In the genomic region with DNA sequence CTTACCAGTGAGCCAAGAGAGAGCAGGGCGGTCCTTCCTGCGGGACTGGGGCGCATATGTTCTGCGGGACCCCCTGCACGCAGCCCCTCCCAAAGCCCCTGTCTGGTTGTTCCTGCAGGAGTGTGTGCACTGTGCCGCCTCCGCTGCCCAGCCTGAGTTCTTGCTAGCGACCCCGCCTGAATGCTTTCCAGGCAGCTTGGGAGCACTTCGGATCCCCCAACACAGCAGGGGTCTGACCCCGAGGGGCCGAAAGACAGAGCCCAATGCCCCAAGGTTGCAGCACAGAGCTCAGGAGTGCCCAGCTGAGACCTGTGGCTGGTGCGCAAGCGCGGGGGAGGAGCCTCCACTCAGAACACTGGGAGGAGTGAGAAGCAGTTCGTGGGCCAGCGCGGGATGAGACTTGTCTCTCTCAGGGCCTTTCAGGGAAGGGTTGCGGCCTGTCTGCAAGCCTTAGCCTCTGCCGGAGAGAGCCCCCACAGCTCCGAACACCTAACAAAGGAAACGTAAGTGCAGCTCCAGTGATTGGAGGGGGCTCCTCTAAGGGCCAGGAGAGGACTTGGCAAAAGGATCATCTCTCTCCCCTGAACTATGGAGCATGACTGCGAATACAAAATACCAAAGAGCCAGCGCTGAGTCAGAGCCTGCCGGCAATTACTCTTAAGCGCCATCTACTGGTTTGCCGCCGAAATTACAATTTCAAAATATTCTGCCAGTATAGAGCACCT, we compare ENCODE assay signal across 8 cellular contexts. TPM values are rescaled to one million over a fixed set of nuclear protein-coding genes. Genes with fewer than 3 reads are reported as not detected.
DNase-seq lines count a peak whose midpoint lies in the region; ATAC-seq and TF ChIP-seq lines count a peak whose summit lies in the region.

No MANE protein-coding gene starts in this region.

- WGBS in trophoblast cell (ENCODE audit: extremely low coverage, insufficient coverage, insufficient read length) = no CpG with 5 or more reads among the region's 28 CpGs

- DNase-seq in GM12864 (ENCODE audit: low read depth) (peak; percentile 74), NCI-H1092 treated with DMSO at 0.1 percent for 48 hours (lab: John Stamatoyannopoulos, UW) (peak; percentile 95), SKM-1 (lab: John Stamatoyannopoulos, UW; ENCODE audit: unreplicated experiment) (peak; percentile 28), cardiac septum (ENCODE audit: low spot score) (peak; percentile 96), trophoblast cell (peak; percentile 86 to 91), type B pancreatic cell (ENCODE audit: extremely low spot score, unreplicated experiment) (peak; percentile 87)
- peak; percentile 71 for DNase-seq in activated naive CD8-positive, alpha-beta T cell treated with anti-CD3 and anti-CD28 coated beads, Interleukin-2, amount 50 U/mL, for 16 hours (ENCODE audit: low read depth, low spot score)

- peaks cover 6 to 7% of the 10 kb centered on the region in 2 experiments for H3K4me1 ChIP-seq in trophoblast cell (ENCODE audit: control insufficient read depth in 1 of 2, insufficient read depth in 2 of 2, low read length in 2 of 2)

- intact Hi-C loops in cardiac septum (cut with DNase I) = loop anchor here (2.0 to 10.0 kb wide), 3 partner anchors 51 to 215 kb away; partner anchors contain the start of genes GTF2A1 and TSHR

- ATAC-seq in HG02623 (IDR thresholded peaks at IDR 0.05; ENCODE audit: unreplicated experiment) = peak; percentile 94

- H2BK120ac ChIP-seq in trophoblast cell (ENCODE audit: insufficient read depth, low read length, poor library complexity) = peak overlapping the region; percentile 87

- no peaks in the 10 kb centered on the region for H3K27me3 ChIP-seq in trophoblast cell (ENCODE audit: insufficient read depth, low read length)

- no peaks in the 10 kb centered on the region for H3K36me3 Mint-ChIP-seq in type B pancreatic cell

- no peak overlapping the region for H2AK5ac ChIP-seq in trophoblast cell (ENCODE audit: low read length)

- H3K4me1 Mint-ChIP-seq in type B pancreatic cell (ENCODE audit: unreplicated experiment) = peaks cover 11% of the 10 kb centered on the region

- peak overlapping the region; percentile 82 for H4K12ac ChIP-seq in trophoblast cell (ENCODE audit: low read depth, low read length)

- TF ChIP-seq CTCF in GM12864 (IDR thresholded peaks at IDR 0.05; ENCODE audit: low read depth, low read length, missing control alignments) (peak; percentile 85), type B pancreatic cell (conservative IDR thresholded peaks at IDR 0.05) (peak; percentile 93)

- H3K36me3 ChIP-seq in trophoblast cell (ENCODE audit: control insufficient read depth in 1 of 2, insufficient read depth in 2 of 2, low read length in 2 of 2) = no peaks in the 10 kb centered on the region

- H3K9me3 Mint-ChIP-seq in type B pancreatic cell = no peaks in the 10 kb centered on the region

- peak overlapping the region; percentile 85 for H3K4me3 ChIP-seq in GM12864 (ENCODE audit: low read depth, low read length)
- H3K4me3 ChIP-seq in trophoblast cell (ENCODE audit: low read depth, low read length) = peak overlapping the region; percentile 73

- peak overlapping the region; percentile 95 for H3K27ac Mint-ChIP-seq in type B pancreatic cell

- H3K27ac ChIP-seq in trophoblast cell (ENCODE audit: low read depth, low read length) = peak overlapping the region; percentile 94

- H4K8ac ChIP-seq in trophoblast cell (ENCODE audit: low read depth, low read length) = peak overlapping the region; percentile 96

- H3K4me2 ChIP-seq in trophoblast cell (ENCODE audit: low read length) = peak overlapping the region; percentile 67

- H2BK5ac ChIP-seq in trophoblast cell (ENCODE audit: low read depth, low read length, poor library complexity) = peak overlapping the region; percentile 97

- H3K18ac ChIP-seq in trophoblast cell (ENCODE audit: low read length) = peak overlapping the region; percentile 93

- H3K9ac ChIP-seq in trophoblast cell (ENCODE audit: low read length) = peak overlapping the region; percentile 97

- peaks cover 6% of the 10 kb centered on the region for H3K79me1 ChIP-seq in trophoblast cell (ENCODE audit: low read length)

- no peaks in the 10 kb centered on the region for H3K9me3 ChIP-seq in trophoblast cell (ENCODE audit: insufficient read depth, low read depth, low read length)

- peaks cover 4% of the 10 kb centered on the region for H3K79me2 ChIP-seq in trophoblast cell (ENCODE audit: control insufficient read depth, insufficient read depth, low read length, poor library complexity)

- peak overlapping the region; percentile 83 for H2AFZ ChIP-seq in trophoblast cell (ENCODE audit: insufficient read depth, low read length, poor library complexity)

- H2BK12ac ChIP-seq in trophoblast cell (ENCODE audit: low read length) = peak overlapping the region; percentile 51

- no peak overlapping the region for H3K23ac ChIP-seq in trophoblast cell (ENCODE audit: low read length)

- peak overlapping the region; percentile 95 for H3K4me3 Mint-ChIP-seq in type B pancreatic cell

- H3K4ac ChIP-seq in trophoblast cell (ENCODE audit: low read depth, low read length) = peak overlapping the region; percentile 72

- H4K91ac ChIP-seq in trophoblast cell (ENCODE audit: low read depth, low read length) = peak overlapping the region; percentile 95

- peak overlapping the region; percentile 91 for H3K14ac ChIP-seq in trophoblast cell (ENCODE audit: low read length)

- H3K27me3 Mint-ChIP-seq in type B pancreatic cell = no peaks in the 10 kb centered on the region

RNA-seq across cellular contexts. Expression of gene GTF2A1, which starts 50.5 kb away (rescaled TPM):
- total RNA-seq in cardiac septum (18.0 TPM), type B pancreatic cell (ENCODE audit: low replicate concordance) (31.4 and 40.9 TPM in 2 replicates)
- polyA plus RNA-seq in trophoblast cell (2013) = 21.0 and 22.7 TPM in 2 replicates

Comparison
In these comparisons a context has a peak if more than half of its experiments do, and no peak if none do; other contexts are left out.
1. Peak in every context shown above with its lines: DNase-seq, ATAC-seq, H3K4me3 ChIP-seq and H3K27ac ChIP-seq.
2. DNase-seq: peak in every context shown above with its lines; median percentile 96 in cardiac septum; 95 in NCI-H1092 treated with DMSO at 0.1 percent for 48 hours; 88 in trophoblast cell; 87 in type B pancreatic cell; 74 in GM12864; 71 in activated naive CD8-positive, alpha-beta T cell treated with anti-CD3 and anti-CD28 coated beads, Interleukin-2, amount 50 U/mL, for 16 hours; 28 in SKM-1.